ENCODE assay signal across 9 cellular contexts in the genomic region with DNA sequence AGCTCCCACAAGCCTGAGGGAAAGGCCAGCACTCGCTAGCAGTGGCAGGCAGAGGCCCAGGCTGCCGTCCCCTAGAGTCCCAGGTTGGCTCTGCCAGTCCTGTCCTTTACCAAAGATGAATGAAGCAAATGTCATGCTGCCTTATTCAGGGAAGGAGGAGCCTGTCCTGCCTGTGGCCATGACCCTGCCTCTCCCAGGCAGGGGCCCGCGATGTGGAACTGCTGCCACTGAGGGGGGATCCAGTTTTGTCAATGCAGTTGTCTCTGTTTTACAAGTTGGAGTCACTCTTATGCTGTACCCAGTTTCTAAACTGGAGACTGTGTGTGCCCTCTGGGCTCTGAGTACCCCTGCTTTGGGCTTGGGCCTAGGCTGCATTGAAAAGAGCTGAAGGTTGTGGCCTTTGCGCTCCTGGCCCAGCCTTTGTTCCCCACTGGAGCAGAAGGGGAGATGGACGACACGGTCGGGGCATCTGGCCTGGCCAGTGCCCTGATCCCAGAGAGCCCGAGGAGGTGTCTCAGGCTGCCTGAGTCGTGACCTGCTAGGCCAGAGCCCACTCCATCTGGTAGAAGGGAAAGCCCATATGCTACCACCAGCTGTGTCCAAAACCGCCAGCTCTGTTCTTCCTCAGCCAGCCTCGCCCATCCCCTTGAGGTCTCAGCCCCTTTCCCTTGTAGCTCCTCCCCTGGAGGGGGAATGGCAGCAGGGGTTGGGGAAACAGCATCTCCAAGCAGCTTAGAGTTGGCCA. TPM values are rescaled to one million over a fixed set of nuclear protein-coding genes. Genes with fewer than 3 reads are reported as not detected.
DNase-seq lines count a peak whose midpoint lies in the region; ATAC-seq and TF ChIP-seq lines count a peak whose summit lies in the region.
"Had no signal": no experiment of that assay in that cellular context is flagged by ENCODE, and none has a peak within 500 bp of the region (broad histone marks: within the 10 kb centered on the region; RNA-seq: fewer than 3 reads in every experiment).

No MANE protein-coding gene starts in this region.

- intact Hi-C loops in CD8-positive, alpha-beta T cell (cut with DNase I, micrococcal nuclease): loop anchor here in 1 of 2 experiments (10.0 kb wide), 1 partner anchor 300 kb away; the partner anchor contains the start of gene PRR29
- intact Hi-C loops in activated B cell treated with CpG ODN at 0.5 μM for 24 hours (cut with micrococcal nuclease): no loop called here

- CTCF ChIA-PET in CD8-positive, alpha-beta T cell (lab: Charles Lee): interaction anchor here (1.0 to 13.2 kb wide), 5 partner anchors 8 to 82 kb away, joined by 3 to 233 read pairs (median 7); no protein-coding TSS in a partner anchor
- CTCF ChIA-PET in activated B cell treated with CpG ODN at 0.5 μM for 24 hours (lab: Charles Lee): interaction anchor here (0.8 to 1.9 kb wide), 5 partner anchors 16 to 140 kb away, joined by 3 to 6 read pairs (median 4); partner anchors contain the start of genes CCDC47 and DDX42

- H3K27ac Mint-ChIP-seq in CD8-positive, alpha-beta T cell: peak overlapping the region; percentile 98
- H3K27ac Mint-ChIP-seq in H9 (0 out of 7 replicates have a peak overlapping the region, but pooled peaks of 1 of the 3 experiments have one; percentile 58), activated B cell treated with CpG ODN at 0.5 μM for 24 hours (peak overlapping the region; percentile 97)

- H2BK15ac ChIP-seq in H9 (ENCODE audit: low read depth, low read length): no peak overlapping the region

- H3K4me3 Mint-ChIP-seq in CD8-positive, alpha-beta T cell: peak overlapping the region; percentile 98
- H3K4me3 Mint-ChIP-seq in H9 (no peak overlapping the region), activated B cell treated with CpG ODN at 0.5 μM for 24 hours (peak overlapping the region; percentile 72)

- H2BK12ac ChIP-seq in H9 (ENCODE audit: insufficient read length, low read depth, low read length): no peak overlapping the region

- H2BK120ac ChIP-seq in H9 (ENCODE audit: low read depth, low read length, poor library complexity, severe bottlenecking): no peak overlapping the region

- no peak overlapping the region for H4K91ac ChIP-seq in H9 (ENCODE audit: insufficient read length, low read depth, low read length)

- H2AK5ac ChIP-seq in H9 (ENCODE audit: insufficient read length, low read length): no peak overlapping the region

- no peak overlapping the region for H4K8ac ChIP-seq in H9 (replicated peaks; ENCODE audit: insufficient read length, low read depth, low read length)

- H3K4me2 ChIP-seq in H9 (ENCODE audit: insufficient read depth, insufficient read length, low read length): no peak overlapping the region
- H3K4me2 ChIP-seq in GM23248 (ENCODE audit: unreplicated experiment): no peak overlapping the region

- H3K36me3 ChIP-seq in CD8-positive, alpha-beta T cell (ENCODE audit: insufficient read depth, low read length): peaks cover 66% of the 10 kb centered on the region
- H3K36me3 ChIP-seq in muscle layer of colon (ENCODE audit: insufficient read depth, low read length) (peaks cover 49% of the 10 kb centered on the region), GM23248 (ENCODE audit: low read depth) (no peaks in the 10 kb centered on the region)

- no peak overlapping the region for H3K14ac ChIP-seq in H9 (ENCODE audit: insufficient read depth, low read length)

- no peak overlapping the region for H3K9ac ChIP-seq in H9 (ENCODE audit: extremely low read depth, insufficient read length, low read length)
- no peak overlapping the region for H3K9ac ChIP-seq in muscle layer of colon (ENCODE audit: low read length)
- H3K9ac ChIP-seq in GM23248: no peak overlapping the region

- WGBS in H9 (ENCODE audit: extremely low coverage, insufficient read length, low lambda C conversion rate): no CpG with 5 or more reads among the region's 12 CpGs
- WGBS in GM23248 (ENCODE audit: low coverage in 1 of 2, low lambda C conversion rate in 2 of 2, missing lambda C conversion rate in 2 of 2), 2 experiments: 84 to 85% methylated on average over 12 of the region's 12 CpGs

- H4K5ac ChIP-seq in H9 (ENCODE audit: insufficient read length, low read depth, low read length): no peak overlapping the region

- no peaks in the 10 kb centered on the region for H3K27me3 Mint-ChIP-seq in CD8-positive, alpha-beta T cell (ENCODE audit: low read depth)
- H3K27me3 Mint-ChIP-seq in H9 (ENCODE audit: low read depth) (no peaks in the 10 kb centered on the region), activated B cell treated with CpG ODN at 0.5 μM for 24 hours (no peaks in the 10 kb centered on the region)

- H3T11ph ChIP-seq in H9 (ENCODE audit: low read length): no peak overlapping the region

- no peak overlapping the region for H3K56ac ChIP-seq in H9 (ENCODE audit: insufficient read length, low read depth, low read length)

- H3K27me3 ChIP-seq in CD8-positive, alpha-beta T cell (ENCODE audit: insufficient read depth, low read length): no peaks in the 10 kb centered on the region
- H3K27me3 ChIP-seq in H9 (ENCODE audit: insufficient read depth, low read length) (no peaks in the 10 kb centered on the region), muscle layer of colon (ENCODE audit: control insufficient read depth in 1 of 2, insufficient read depth in 2 of 2, low read length in 2 of 2) (no peaks in the 10 kb centered on the region), GM23248 (replicated peaks; ENCODE audit: insufficient read depth) (no peaks in the 10 kb centered on the region)

- H3K9me3 Mint-ChIP-seq in CD8-positive, alpha-beta T cell: no peaks in the 10 kb centered on the region
- H3K9me3 Mint-ChIP-seq in H9 (no peaks in the 10 kb centered on the region), activated B cell treated with CpG ODN at 0.5 μM for 24 hours (no peaks in the 10 kb centered on the region)

- no peak overlapping the region for H2BK5ac ChIP-seq in H9 (ENCODE audit: insufficient read length, low read length)

- no peak overlapping the region for H3K23ac ChIP-seq in H9 (ENCODE audit: insufficient read length, low read depth, low read length)

- H3K79me1 ChIP-seq in H9 (ENCODE audit: insufficient read depth, low read depth, low read length, poor library complexity, severe bottlenecking): no peaks in the 10 kb centered on the region

- POLR2A ChIA-PET in CD8-positive, alpha-beta T cell (lab: Charles Lee): interaction anchor here (0.6 to 12.1 kb wide), 40 partner anchors 8 to 1835 kb away, joined by 3 to 649 read pairs (median 4); partner anchors contain the start of genes CCDC47, DDX42, MAP3K3 and STRADA
- POLR2A ChIA-PET in activated B cell treated with CpG ODN at 0.5 μM for 24 hours (lab: Charles Lee): interaction anchor here (0.6 to 11.3 kb wide), 20 partner anchors 9 to 812 kb away, joined by 3 to 295 read pairs (median 8); partner anchors contain the start of genes CCDC47, CEP95, DCAF7 and DDX42

- peaks cover 12% of the 10 kb centered on the region for H3K23me2 ChIP-seq in H9 (ENCODE audit: insufficient read length, low read depth, low read length, poor library complexity, severe bottlenecking)

- H3K18ac ChIP-seq in H9 (ENCODE audit: insufficient read length, low read depth, low read length): no peak overlapping the region

- H2AFZ ChIP-seq in H9 (ENCODE audit: low read length) (no peak overlapping the region), GM23248 (no peak overlapping the region)

- H3K27ac ChIP-seq in CD8-positive, alpha-beta T cell (ENCODE audit: low read depth, low read length): no peak overlapping the region
- no peak overlapping the region for H3K27ac ChIP-seq in H9 (ENCODE audit: insufficient read length, low read depth, low read length)
- H3K27ac ChIP-seq in muscle layer of colon (ENCODE audit: low read depth, low read length): peak overlapping the region; percentile 37
- H3K27ac ChIP-seq in GM23248: no peak overlapping the region

- no peak for TF ChIP-seq CTCF in CD8-positive, alpha-beta T cell (IDR thresholded peaks at IDR 0.05)
- no peak for TF ChIP-seq CTCF in H9 (conservative IDR thresholded peaks at IDR 0.05)
- TF ChIP-seq CTCF in activated B cell treated with CpG ODN at 0.5 μM for 24 hours (IDR thresholded peaks at IDR 0.05): no peak

- no peak overlapping the region for H3K4ac ChIP-seq in H9 (ENCODE audit: low read depth, low read length)

- H3K4me3 ChIP-seq in CD8-positive, alpha-beta T cell (ENCODE audit: low read depth, low read length): peak overlapping the region; percentile 26
- H3K4me3 ChIP-seq in muscle layer of colon (ENCODE audit: low read depth in 1 of 2, low read length in 2 of 2): no peak overlapping the region
- H3K4me3 ChIP-seq in GM23248: no peak overlapping the region

- in situ Hi-C loops in GM23248 (cut with MboI): no loop called here

- H3K4me1 ChIP-seq in CD8-positive, alpha-beta T cell (ENCODE audit: insufficient read depth, low read length): peaks cover 59% of the 10 kb centered on the region
- no peaks in the 10 kb centered on the region; the same call in 1 of the 2 replicates for H3K4me1 ChIP-seq in H9 (ENCODE audit: insufficient read depth, low read length)
- peaks cover 7% of the 10 kb centered on the region for H3K4me1 ChIP-seq in muscle layer of colon (ENCODE audit: insufficient read depth, low read length)
- no peaks in the 10 kb centered on the region for H3K4me1 ChIP-seq in GM23248 (ENCODE audit: insufficient read depth)

- no peaks in the 10 kb centered on the region for H3K9me2 ChIP-seq in GM23248 (ENCODE audit: insufficient read depth)

- H3K79me2 ChIP-seq in H9 (ENCODE audit: insufficient read depth, low read length) (no peaks in the 10 kb centered on the region), GM23248 (ENCODE audit: insufficient read depth) (no peaks in the 10 kb centered on the region)

- peak in 4 of 7 experiments; percentile 20 to 74 (median 34) for DNase-seq in CD8-positive, alpha-beta T cell
- peak; percentile 71 for DNase-seq in H9
- DNase-seq in activated B cell treated with CpG ODN at 0.5 μM for 24 hours: no peak
- DNase-seq in GM23248: no peak
- DNase-seq: MM.1S had no signal

- H3K9me3 ChIP-seq in CD8-positive, alpha-beta T cell (ENCODE audit: low read length): no peaks in the 10 kb centered on the region
- no peaks in the 10 kb centered on the region for H3K9me3 ChIP-seq in H9 (ENCODE audit: control insufficient read depth, low read depth, low read length)
- no peaks in the 10 kb centered on the region for H3K9me3 ChIP-seq in muscle layer of colon (ENCODE audit: low read length)
- no peaks in the 10 kb centered on the region for H3K9me3 ChIP-seq in GM23248 (ENCODE audit: low read depth)

- peaks cover 77% of the 10 kb centered on the region for H3K36me3 Mint-ChIP-seq in CD8-positive, alpha-beta T cell
- H3K36me3 Mint-ChIP-seq in H9 (ENCODE audit: insufficient read depth in 1 of 3, low read depth in 3 of 3) (peaks cover 5 to 49% (median 30%) of the 10 kb centered on the region in 3 experiments), activated B cell treated with CpG ODN at 0.5 μM for 24 hours (ENCODE audit: low read depth) (peaks cover 71% of the 10 kb centered on the region)

- no peak overlapping the region for H2BK20ac ChIP-seq in H9 (ENCODE audit: low read depth, low read length, poor library complexity, severe bottlenecking)

- peaks cover 11% of the 10 kb centered on the region; the same call in 1 of the 2 replicates for H3F3A ChIP-seq in GM23248 (ENCODE audit: insufficient read depth)

- H4K20me1 ChIP-seq in H9 (ENCODE audit: control insufficient read depth, insufficient read depth, insufficient read length) (no peaks in the 10 kb centered on the region), GM23248 (ENCODE audit: insufficient read depth) (no peaks in the 10 kb centered on the region)

- peaks cover 57% of the 10 kb centered on the region for H3K4me1 Mint-ChIP-seq in CD8-positive, alpha-beta T cell (ENCODE audit: low read depth)
- peaks cover 20 to 34% of the 10 kb centered on the region in 2 experiments for H3K4me1 Mint-ChIP-seq in H9
- H3K4me1 Mint-ChIP-seq in activated B cell treated with CpG ODN at 0.5 μM for 24 hours: peaks cover 56% of the 10 kb centered on the region

- ATAC-seq in CD8-positive, alpha-beta T cell: no peak
- no peak for ATAC-seq in activated B cell treated with CpG ODN at 0.5 μM for 24 hours (ENCODE audit: low read depth)
- no peak for ATAC-seq in HG02884 (IDR thresholded peaks at IDR 0.05; ENCODE audit: unreplicated experiment)
- no peak for ATAC-seq in GM21786 (IDR thresholded peaks at IDR 0.05; ENCODE audit: unreplicated experiment)
- ATAC-seq in HG02970 (IDR thresholded peaks at IDR 0.05; ENCODE audit: low FRiP score, unreplicated experiment): no peak

RNA-seq across cellular contexts. Expression of gene LIMD2, which starts 5.5 kb away (rescaled TPM):
- total RNA-seq in CD8-positive, alpha-beta T cell: 100 to 1,000 TPM; 828 to 849 TPM
- total RNA-seq in H9 (2021) (93.5 and 94.4 TPM in 2 replicates), activated B cell treated with CpG ODN at 0.5 μM for 24 hours (404 and 421 TPM in 2 replicates)
- total RNA-seq in GM23248 (2014; rRNA removed; shearing (Covaris generic)): 9.1 and 14.0 TPM in 2 replicates
- polyA plus RNA-seq in GM23248 (2016; fragmentation: Nextera tagmentation; extraction: Ambion mirVana): 13.6 and 15.8 TPM in 2 replicates

RNA-seq across cellular contexts. Expression of gene STRADA, which starts 47.2 kb away (rescaled TPM):
- 10 to 100 TPM; 54.7 to 63.6 TPM for total RNA-seq in CD8-positive, alpha-beta T cell
- total RNA-seq in H9 (2021) (34.5 and 35.0 TPM in 2 replicates), activated B cell treated with CpG ODN at 0.5 μM for 24 hours (72.5 and 80.2 TPM in 2 replicates)
- total RNA-seq in GM23248 (2014; rRNA removed; shearing (Covaris generic)): 13.9 and 15.7 TPM in 2 replicates
- 21.6 and 22.3 TPM in 2 replicates for polyA plus RNA-seq in GM23248 (2016; fragmentation: Nextera tagmentation; extraction: Ambion mirVana)

Comparison
In these comparisons a context has a peak if more than half of its experiments do, and no peak if none do; other contexts are left out.
1. DNase-seq: peak in CD8-positive, alpha-beta T cell (4 of 7) and H9 (single experiment); none in activated B cell treated with CpG ODN at 0.5 μM for 24 hours (single experiment) and GM23248 (single experiment).
2. H3K4me3 Mint-ChIP-seq: peak in CD8-positive, alpha-beta T cell (single experiment) and activated B cell treated with CpG ODN at 0.5 μM for 24 hours (single experiment); none in H9 (0 of 2).